8 cellular contexts compared by ENCODE assay signal in the genomic region with DNA sequence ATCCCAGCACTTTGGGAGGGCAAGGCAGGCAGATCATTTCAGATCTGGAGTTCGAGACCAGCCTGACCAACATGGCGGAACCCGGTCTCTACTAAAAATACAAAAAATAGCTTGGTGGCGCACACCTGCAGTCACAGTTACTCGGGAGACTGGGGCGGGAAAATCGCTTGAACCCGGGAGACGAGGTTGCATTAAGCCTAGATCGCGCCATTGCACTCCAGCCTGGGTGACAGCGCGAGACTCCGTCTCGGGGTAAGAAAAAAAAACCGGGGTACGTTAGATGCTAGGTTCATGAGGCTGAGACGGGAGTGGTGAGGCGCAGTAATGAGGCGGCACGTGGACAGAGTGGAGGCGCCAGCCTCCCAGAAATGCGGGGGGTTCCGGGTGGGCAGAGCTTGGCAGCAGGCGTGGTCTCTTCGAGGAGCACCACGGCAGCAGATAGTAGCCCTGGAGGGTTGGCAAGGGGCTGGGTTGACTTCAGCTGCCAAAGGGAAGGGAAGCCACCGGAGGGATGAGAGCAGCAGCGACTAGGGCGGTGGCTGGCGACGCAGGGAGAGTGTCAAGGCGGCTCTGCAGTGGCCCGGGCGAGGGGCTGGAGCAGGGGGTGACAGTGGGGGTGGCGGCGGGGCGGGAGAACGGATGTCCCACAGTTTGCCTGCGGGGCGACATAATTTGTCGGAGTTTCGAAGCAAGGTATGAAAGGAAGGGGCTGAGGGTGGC. TPM values are rescaled to one million over a fixed set of nuclear protein-coding genes. Genes with fewer than 3 reads are reported as not detected.
DNase-seq lines count a peak whose midpoint lies in the region; ATAC-seq, FAIRE-seq and TF ChIP-seq lines count a peak whose summit lies in the region.

No MANE protein-coding gene starts in this region.

- no peaks in the 10 kb centered on the region for H3K9me3 ChIP-seq in esophagus (ENCODE audit: control insufficient read depth in 2 of 2, insufficient read depth in 1 of 2, low read depth in 1 of 2, low read length in 1 of 2)
- no peaks in the 10 kb centered on the region for H3K9me3 ChIP-seq in pancreas

- DNase-seq in GM06990 (ENCODE audit: extremely low read depth, insufficient read length) (no peak), RWPE1 (ENCODE audit: low spot score) (no peak), pancreas (peak in 2 of 6 donors; percentile 13 to 61), glomerular visceral epithelial cell (ENCODE audit: extremely low spot score) (no peak), GM19238 (ENCODE audit: insufficient read length, low spot score) (no peak), NCI-H82 (lab: John Stamatoyannopoulos, UW) (no peak), NCI-H187 (lab: John Stamatoyannopoulos, UW) (no peak)

- TF ChIP-seq CTCF in GM06990 (IDR thresholded peaks at IDR 0.05; ENCODE audit: insufficient read depth, low read length, poor library complexity, severe bottlenecking): peak; percentile 6
- no peak for TF ChIP-seq CTCF in RWPE1 (conservative IDR thresholded peaks at IDR 0.05; ENCODE audit: low read depth)
- TF ChIP-seq CTCF in pancreas (IDR thresholded peaks at IDR 0.05): no peak

- peak in 1 of 4 donors; percentile 1 for ATAC-seq in pancreas

- peaks cover 16% of the 10 kb centered on the region for H3K36me3 ChIP-seq in GM06990 (ENCODE audit: control insufficient read depth, insufficient read depth, low read length)
- H3K36me3 ChIP-seq in esophagus (ENCODE audit: control insufficient read depth in 2 of 2, insufficient read depth in 2 of 2, low read length in 1 of 2): peaks cover 6 to 20% of the 10 kb centered on the region in 2 donors
- peaks cover 0 to 14% (median 13%) of the 10 kb centered on the region in 3 donors for H3K36me3 ChIP-seq in pancreas

- CTCF ChIA-PET in RWPE1 (lab: Yijun Ruan, JAX): interaction anchor here (0.8 to 3.0 kb wide), 2 partner anchors 35 to 99 kb away, joined by 3 to 15 read pairs; no protein-coding TSS in a partner anchor

- intact Hi-C loops in pancreas (cut with DNase I): no loop called here

- peak overlapping the region; percentile 82 for H3K27ac ChIP-seq in RWPE1
- peak overlapping the region; percentile 0 to 81 for H3K27ac ChIP-seq in esophagus (ENCODE audit: low read depth in 2 of 2, low read length in 1 of 2)
- H3K27ac ChIP-seq in pancreas: peak overlapping the region in 2 of 4 donors; percentile 66 to 69

- 36 to 39% methylated on average over 43 of the region's 43 CpGs for WGBS in esophagus, 2 donors
- WGBS in pancreas, 2 donors: 33 to 39% methylated on average over 43 of the region's 43 CpGs

- H3K4me1 ChIP-seq in esophagus (ENCODE audit: control insufficient read depth in 2 of 2, insufficient read depth in 2 of 2, low read length in 1 of 2) (peaks cover 6 to 12% of the 10 kb centered on the region in 2 donors), pancreas (peaks cover 14 to 20% (median 15%) of the 10 kb centered on the region in 3 donors)

- POLR2A ChIA-PET in RWPE1 (lab: Yijun Ruan, JAX; ENCODE audit: low non-redundant PET): interaction anchor here (0.5 to 1.6 kb wide), 3 partner anchors 23 to 56 kb away, joined by 4 to 6 read pairs (median 5); no protein-coding TSS in a partner anchor

- peak overlapping the region; percentile 97 for H3K4me3 ChIP-seq in GM06990 (replicated peaks; ENCODE audit: low read depth, low read length)
- H3K4me3 ChIP-seq in esophagus (ENCODE audit: low read depth in 1 of 2, low read length in 2 of 2): peak overlapping the region; percentile 95 to 96
- peak overlapping the region; percentile 84 to 99 (median 98) for H3K4me3 ChIP-seq in pancreas

- no peak for FAIRE-seq in pancreas (lab: Jason Lieb, UNC)

- H3K27me3 ChIP-seq in GM06990 (replicated peaks; ENCODE audit: control insufficient read depth, insufficient read depth, low read length) (no peaks in the 10 kb centered on the region), esophagus (ENCODE audit: control insufficient read depth in 1 of 2, insufficient read depth in 2 of 2, low read length in 2 of 2) (no peaks in the 10 kb centered on the region), pancreas (no peaks in the 10 kb centered on the region)

RNA-seq across cellular contexts. Expression of a gene that starts 0.8 kb away (rescaled TPM):
- polyA plus RNA-seq in esophagus: 100 to 1,000 TPM in 1 of 2 donors, 10 to 100 TPM in 1; 59.1 to 148 TPM
- 10 to 100 TPM; 42.1 to 71.8 (median 49.1) TPM for total RNA-seq in pancreas
- polyA plus RNA-seq in pancreas: 100 to 1,000 TPM in 1 of 2 donors, 10 to 100 TPM in 1; 69.0 to 121 TPM

RNA-seq across cellular contexts. Expression of a gene that starts 7.1 kb away (rescaled TPM):
- polyA plus RNA-seq in esophagus (100 to 1,000 TPM in 1 of 2 donors, 10 to 100 TPM in 1; 97.9 to 210 TPM), pancreas (100 to 1,000 TPM; 270 to 409 TPM)
- 100 to 1,000 TPM in 1 of 6 donors, 10 to 100 TPM in 5; 49.2 to 124 (median 77.1) TPM for total RNA-seq in pancreas

RNA-seq across cellular contexts. Expression of a gene that starts 14.8 kb away (rescaled TPM):
- polyA plus RNA-seq in esophagus: 10 to 100 TPM; 10.6 to 12.4 TPM
- total RNA-seq in pancreas: 10 to 100 TPM in 3 of 6 donors, 1 to 10 TPM in 3; 2.3 to 16.1 (median 10.7) TPM
- polyA plus RNA-seq in pancreas: 10 to 100 TPM; 22.1 to 41.8 TPM

RNA-seq across cellular contexts. Expression of a gene that starts 29.2 kb away (rescaled TPM):
- polyA plus RNA-seq in esophagus (10 to 100 TPM; 21.0 to 21.4 TPM), pancreas (10 to 100 TPM; 53.3 to 58.7 TPM)
- total RNA-seq in pancreas: 100 to 1,000 TPM in 2 of 6 donors, 10 to 100 TPM in 4; 25.4 to 138 (median 52.9) TPM

RNA-seq across cellular contexts. Expression of a gene that starts 31.3 kb away (rescaled TPM):
- polyA plus RNA-seq in esophagus (100 to 1,000 TPM; 155 to 158 TPM), pancreas (100 to 1,000 TPM; 150 to 161 TPM)
- total RNA-seq in pancreas: 10 to 100 TPM; 52.8 to 83.8 (median 57.7) TPM
